Comparison of ENCODE assay signal across 1 cellular context in genomic region chr10:131899695-131900349, GRCh38.
TF ChIP-seq lines count a peak whose summit lies in the region.

No MANE protein-coding gene starts in this region.

TF ChIP-seq in endothelial cell of umbilical vein, 7 proteins besides CTCF, POLR2A, EP300 and RAD21 (continued from another document):
- TF ChIP-seq FOS (IDR thresholded peaks at IDR 0.05; ENCODE audit: borderline replicate concordance, insufficient read depth, low read length) (no peak), EZH2 (IDR thresholded peaks at IDR 0.05; ENCODE audit: borderline replicate concordance, low read depth, low read length, severe bottlenecking) (no peak)
